10 cellular contexts compared by ENCODE assay signal in genomic region chr1:86156571-86157455, GRCh38. TPM values are rescaled to one million over a fixed set of nuclear protein-coding genes. Genes with fewer than 3 reads are reported as not detected.
DNase-seq lines count a peak whose midpoint lies in the region; ATAC-seq, FAIRE-seq and TF ChIP-seq lines count a peak whose summit lies in the region.
"Had no signal": no experiment of that assay in that cellular context is flagged by ENCODE, and none has a peak within 500 bp of the region (broad histone marks: within the 10 kb centered on the region; RNA-seq: fewer than 3 reads in every experiment).

Gene COL24A1, minus strand, starts transcription at chr1:86156772. Its CDS starts 376 bp downstream, at chr1:86156396.

- H3K4me3 ChIP-seq in CD8-positive, alpha-beta T cell (ENCODE audit: low read depth, low read length): no peak within 1 kb of the TSS

- H3K9me3 ChIP-seq in CD8-positive, alpha-beta T cell (ENCODE audit: low read length): no peaks in the 10 kb centered on the region

- no peak for ATAC-seq in CD8-positive, alpha-beta T cell
- no peak for ATAC-seq in activated T-helper 17 cell treated with anti-CD3 and anti-CD28 coated beads, Interleukin-2, amount 50 U/mL, for 72 hours (replicated peaks)
- ATAC-seq in left ventricle myocardium superior: peak; percentile 64
- no peak for ATAC-seq in GM18909 (IDR thresholded peaks at IDR 0.05; ENCODE audit: poor library complexity, unreplicated experiment)
- no peak for ATAC-seq in HG02642 (IDR thresholded peaks at IDR 0.05; ENCODE audit: poor library complexity, unreplicated experiment)
- ATAC-seq in HG02798 (IDR thresholded peaks at IDR 0.05; ENCODE audit: poor library complexity, unreplicated experiment): no peak

- intact Hi-C loops in CD8-positive, alpha-beta T cell (cut with DNase I, micrococcal nuclease): no loop called here
- intact Hi-C loops in left ventricle myocardium superior (cut with micrococcal nuclease): no loop called here
- intact Hi-C loops in posterior cingulate gyrus (cut with DNase I): no loop called here

- DNase-seq in CD8-positive, alpha-beta T cell: no peak
- DNase-seq in HTR-8/SVneo (ENCODE audit: insufficient read length, low spot score): peak; percentile 30
- DNase-seq in left ventricle myocardium superior: peak; percentile 67
- peak in 8 of 10 donors; percentile 16 to 91 (median 50) for DNase-seq in posterior cingulate gyrus
- DNase-seq: natural killer cell had no signal

- H3K27ac Mint-ChIP-seq in CD8-positive, alpha-beta T cell: no peak within 1 kb of the TSS
- H3K27ac Mint-ChIP-seq in activated T-helper 17 cell treated with anti-CD3 and anti-CD28 coated beads, Interleukin-2, amount 50 U/mL, for 72 hours: no peak within 1 kb of the TSS
- H3K27ac Mint-ChIP-seq: natural killer cell had no signal

- CTCF ChIA-PET in CD8-positive, alpha-beta T cell (lab: Charles Lee): no interaction called here

- no peaks in the 10 kb centered on the region for H3K36me3 Mint-ChIP-seq in CD8-positive, alpha-beta T cell
- no peaks in the 10 kb centered on the region for H3K36me3 Mint-ChIP-seq in activated T-helper 17 cell treated with anti-CD3 and anti-CD28 coated beads, Interleukin-2, amount 50 U/mL, for 72 hours (ENCODE audit: low read depth)

- H3K9me3 Mint-ChIP-seq in CD8-positive, alpha-beta T cell: peaks cover 2% of the 10 kb centered on the region
- H3K9me3 Mint-ChIP-seq in activated T-helper 17 cell treated with anti-CD3 and anti-CD28 coated beads, Interleukin-2, amount 50 U/mL, for 72 hours: no peaks in the 10 kb centered on the region

- no peak within 1 kb of the TSS for H3K27ac ChIP-seq in CD8-positive, alpha-beta T cell (ENCODE audit: low read depth, low read length)

- H3K4me1 ChIP-seq in CD8-positive, alpha-beta T cell (ENCODE audit: insufficient read depth, low read length): no peaks in the 10 kb centered on the region

- no peak for TF ChIP-seq CTCF in CD8-positive, alpha-beta T cell (IDR thresholded peaks at IDR 0.05)

- FAIRE-seq in HTR-8/SVneo (lab: Jason Lieb, UNC): no peak

- POLR2A ChIA-PET in CD8-positive, alpha-beta T cell (lab: Charles Lee): no interaction called here

- peaks cover 7% of the 10 kb centered on the region for H3K4me1 Mint-ChIP-seq in CD8-positive, alpha-beta T cell (ENCODE audit: low read depth)
- no peaks in the 10 kb centered on the region for H3K4me1 Mint-ChIP-seq in activated T-helper 17 cell treated with anti-CD3 and anti-CD28 coated beads, Interleukin-2, amount 50 U/mL, for 72 hours

- peaks cover 26% of the 10 kb centered on the region for H3K27me3 Mint-ChIP-seq in CD8-positive, alpha-beta T cell (ENCODE audit: low read depth)
- peaks cover 25% of the 10 kb centered on the region for H3K27me3 Mint-ChIP-seq in activated T-helper 17 cell treated with anti-CD3 and anti-CD28 coated beads, Interleukin-2, amount 50 U/mL, for 72 hours

- peaks cover 3% of the 10 kb centered on the region for H3K27me3 ChIP-seq in CD8-positive, alpha-beta T cell (ENCODE audit: insufficient read depth, low read length)

- H3K4me3 Mint-ChIP-seq in CD8-positive, alpha-beta T cell: peak within 1 kb of the TSS; percentile 19
- H3K4me3 Mint-ChIP-seq in activated T-helper 17 cell treated with anti-CD3 and anti-CD28 coated beads, Interleukin-2, amount 50 U/mL, for 72 hours: peak within 1 kb of the TSS; percentile 32
- H3K4me3 Mint-ChIP-seq: natural killer cell had no signal

- H3K36me3 ChIP-seq in CD8-positive, alpha-beta T cell (ENCODE audit: insufficient read depth, low read length): no peaks in the 10 kb centered on the region

RNA-seq across cellular contexts. Expression of gene COL24A1, which starts in this region (rescaled TPM):
- total RNA-seq in CD8-positive, alpha-beta T cell: not detected
- total RNA-seq in activated T-helper 17 cell treated with anti-CD3 and anti-CD28 coated beads, Interleukin-2, amount 50 U/mL, for 72 hours: not detected
- total RNA-seq in left ventricle myocardium superior: 0.82 TPM
- total RNA-seq: HT1080 had no signal

Comparison
In these comparisons a context has a peak if more than half of its experiments do, and no peak if none do; other contexts are left out.
1. Peak in DNase-seq and ATAC-seq in left ventricle myocardium superior; RNA of the gene not detected or under 1 TPM.
2. DNase-seq: peak in HTR-8/SVneo (single experiment) and posterior cingulate gyrus (8 of 10); none in CD8-positive, alpha-beta T cell (0 of 7).